8 cellular contexts compared by ENCODE assay signal in the genomic region with DNA sequence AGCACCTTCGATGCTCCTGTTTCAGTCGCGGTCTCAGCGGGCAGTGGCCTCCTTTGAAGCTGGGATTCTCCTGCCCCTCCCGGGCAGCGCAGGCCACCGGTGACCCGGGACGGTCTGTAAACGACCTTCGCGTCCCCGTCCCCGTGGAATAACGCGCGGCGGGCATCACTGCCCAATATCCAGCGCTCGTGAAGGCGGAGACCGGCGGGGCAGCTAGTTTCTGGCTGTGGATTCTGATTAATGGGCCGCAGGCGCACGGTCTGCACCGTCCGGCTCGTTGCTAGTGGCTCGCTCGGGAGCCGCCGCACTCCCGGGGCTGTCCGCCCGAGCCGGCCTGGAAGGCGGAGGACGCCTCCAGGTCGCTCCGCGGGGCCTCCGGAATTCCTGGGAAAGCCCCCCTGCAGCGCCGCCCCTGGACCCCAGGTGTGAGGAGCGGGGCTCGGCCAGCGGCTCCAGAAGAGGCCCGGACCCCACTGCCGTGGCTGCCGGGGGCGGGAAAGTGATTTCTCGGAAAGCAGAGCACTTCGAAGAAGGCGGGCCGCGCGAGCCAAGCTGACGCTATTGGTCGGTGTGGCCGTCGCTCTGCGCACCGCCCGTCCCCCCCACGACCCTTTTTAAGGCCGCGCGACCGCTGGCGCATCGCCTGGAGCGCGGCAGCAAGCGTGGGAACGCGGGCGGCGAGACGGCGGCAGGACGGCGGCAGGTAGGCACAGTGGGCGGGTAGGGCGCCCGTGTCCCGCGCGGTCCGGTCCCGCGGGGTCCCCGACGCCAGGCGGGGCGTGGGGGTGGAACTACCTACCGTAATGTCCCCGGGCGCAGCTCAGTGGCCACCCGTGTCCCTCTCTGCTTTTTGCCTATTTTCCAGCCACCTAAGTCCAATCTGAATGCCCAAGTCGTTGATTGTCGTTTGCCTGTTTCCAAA. TPM values are rescaled to one million over a fixed set of nuclear protein-coding genes. Genes with fewer than 3 reads are reported as not detected.
A peak's percentile ranks its signal among the peaks of the same experiment; 100 is the strongest.
DNase-seq lines count a peak whose midpoint lies in the region; ATAC-seq and TF ChIP-seq lines count a peak whose summit lies in the region.

A gene with protein sequence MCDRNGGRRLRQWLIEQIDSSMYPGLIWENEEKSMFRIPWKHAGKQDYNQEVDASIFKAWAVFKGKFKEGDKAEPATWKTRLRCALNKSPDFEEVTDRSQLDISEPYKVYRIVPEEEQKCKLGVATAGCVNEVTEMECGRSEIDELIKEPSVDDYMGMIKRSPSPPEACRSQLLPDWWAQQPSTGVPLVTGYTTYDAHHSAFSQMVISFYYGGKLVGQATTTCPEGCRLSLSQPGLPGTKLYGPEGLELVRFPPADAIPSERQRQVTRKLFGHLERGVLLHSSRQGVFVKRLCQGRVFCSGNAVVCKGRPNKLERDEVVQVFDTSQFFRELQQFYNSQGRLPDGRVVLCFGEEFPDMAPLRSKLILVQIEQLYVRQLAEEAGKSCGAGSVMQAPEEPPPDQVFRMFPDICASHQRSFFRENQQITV (plus strand): TSS at position 642 of the 922 bp plus-strand sequence. CDS start 3,854 bp downstream, outside the sequence.

- TF ChIP-seq EP300 in transverse colon (IDR thresholded peaks at IDR 0.05; ENCODE audit: low read depth) = no peak

- in situ Hi-C loops in transverse colon (cut with MboI; ENCODE audit: low pct_ligation_motif_present in 1 of 4, low pct_unique_long_range_greater_than_20kb in 1 of 4, low sequenced_read_pairs in 3 of 4) = no loop called here

- intact Hi-C loops in Right ventricle myocardium superior (cut with DNase I) = no loop called here
- intact Hi-C loops in posterior cingulate gyrus (cut with DNase I) = no loop called here
- intact Hi-C loops in transverse colon (cut with DNase I; ENCODE audit: low total_unique reads) = no loop called here

- H3K27me3 ChIP-seq in transverse colon = no peaks in the 10 kb centered on the region

- peak; percentile 88 for DNase-seq in CD1c-positive myeloid dendritic cell (ENCODE audit: extremely low spot score)
- peak; percentile 58 for DNase-seq in NCI-H1694 treated with DMSO at 0.1 percent for 48 hours (lab: John Stamatoyannopoulos, UW)
- DNase-seq in activated T-helper 9 cell treated with anti-CD3 and anti-CD28 coated beads, Interleukin-2, amount 50 U/mL, for 16 hours (ENCODE audit: low read depth) = peak; percentile 54
- DNase-seq in Right ventricle myocardium superior = peak; percentile 88
- DNase-seq in posterior cingulate gyrus = peak in 8 of 10 donors; percentile 19 to 91 (median 42)
- DNase-seq in transverse colon = peak; percentile 87

- peak within 1 kb of the TSS; percentile 64 to 83 (median 74) for H3K27ac ChIP-seq in transverse colon

- no peaks in the 10 kb centered on the region for H3K36me3 ChIP-seq in transverse colon

- peak; percentile 89 for TF ChIP-seq POLR2A in transverse colon (IDR thresholded peaks at IDR 0.05)

- peaks cover 0 to 33% (median 14%) of the 10 kb centered on the region in 4 donors for H3K4me1 ChIP-seq in transverse colon

- H3K4me3 ChIP-seq in transverse colon = peak within 1 kb of the TSS; percentile 47 to 78 (median 72)

- ATAC-seq in GM21390 (IDR thresholded peaks at IDR 0.05; ENCODE audit: unreplicated experiment) = peak; percentile 43
- peak; percentile 94 for ATAC-seq in Right ventricle myocardium superior (ENCODE audit: poor library complexity)
- ATAC-seq in GM19328 (IDR thresholded peaks at IDR 0.05; ENCODE audit: unreplicated experiment) = no peak

- 2 to 4% methylated on average over 6 to 33 of the region's 102 CpGs for WGBS in transverse colon (ENCODE audit: low coverage in 1 of 2), 2 donors

- H3K9me3 ChIP-seq in transverse colon = no peaks in the 10 kb centered on the region

- TF ChIP-seq CTCF in transverse colon (IDR thresholded peaks at IDR 0.05) = no peak

RNA-seq across cellular contexts. Expression of the gene that starts here (rescaled TPM):
- 3.0 TPM for total RNA-seq in Right ventricle myocardium superior
- total RNA-seq in transverse colon = 10 to 100 TPM; 20.7 to 70.7 (median 45.2) TPM
